In the genomic region with DNA sequence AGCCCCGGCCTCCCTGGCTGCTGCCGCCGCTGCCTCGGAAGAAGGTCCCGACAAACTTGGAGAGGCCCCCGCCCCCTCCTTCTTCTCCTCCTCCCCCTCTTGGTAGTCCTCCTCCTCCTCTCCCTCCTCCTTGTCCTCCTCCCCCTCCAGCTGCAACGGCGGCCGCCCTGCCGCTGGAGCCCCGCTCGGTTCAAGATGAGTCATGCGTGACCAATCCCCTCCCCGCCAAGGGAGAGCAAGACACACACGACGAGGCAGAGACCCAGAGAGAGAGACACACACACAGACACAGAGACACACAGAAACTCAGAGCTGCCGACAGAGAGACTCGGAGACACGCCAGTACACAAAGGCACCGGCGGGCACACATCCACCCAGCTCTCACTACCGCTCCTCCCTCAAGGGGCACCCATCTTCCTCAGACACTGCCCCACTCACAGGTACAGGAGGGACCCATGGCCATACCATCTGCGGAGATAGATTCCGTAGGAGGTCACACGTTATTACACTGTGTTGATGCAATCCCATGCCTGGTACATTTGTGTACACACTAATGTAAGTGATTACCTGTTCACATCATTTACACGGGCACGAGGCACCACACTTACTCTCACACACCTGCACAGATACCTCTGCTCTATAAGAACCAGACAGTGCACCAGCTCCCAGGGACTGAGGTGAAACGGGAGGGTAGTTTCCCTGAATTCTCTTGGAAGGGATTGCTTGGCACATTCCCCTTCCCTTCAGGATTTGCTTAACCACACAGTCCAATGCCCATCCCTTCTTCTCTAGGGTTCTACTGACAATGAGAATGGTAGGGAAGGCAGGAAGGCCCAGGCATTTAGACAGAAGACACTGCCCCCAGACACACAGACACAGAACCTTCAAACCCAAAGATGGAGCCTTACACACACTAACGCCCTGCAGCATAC, we compare ENCODE assay signal across 8 cellular contexts. TPM values are rescaled to one million over a fixed set of nuclear protein-coding genes. Genes with fewer than 3 reads are reported as not detected.
DNase-seq lines count a peak whose midpoint lies in the region; ATAC-seq and TF ChIP-seq lines count a peak whose summit lies in the region.

A gene (minus strand): TSS at position 52 of the 932 bp plus-strand sequence. CDS start 217 bp downstream, outside the sequence.

- H3K4me1 ChIP-seq in mucosa of rectum (ENCODE audit: control insufficient read depth in 2 of 2, insufficient read depth in 2 of 2, low read length in 2 of 2): peaks cover 0 to 2% of the 10 kb centered on the region in 2 donors

- no peaks in the 10 kb centered on the region for H3K36me3 ChIP-seq in mucosa of rectum (ENCODE audit: control insufficient read depth in 2 of 2, insufficient read depth in 2 of 2, low read length in 2 of 2)

- peaks cover 57 to 70% of the 10 kb centered on the region in 2 donors for H3K27me3 ChIP-seq in mucosa of rectum (ENCODE audit: control insufficient read depth in 2 of 2, insufficient read depth in 2 of 2, low read length in 2 of 2)

- DNase-seq in AG04449 (ENCODE audit: low read depth, low spot score) (no peak), LHCN-M2 (ENCODE audit: low read depth) (peak; percentile 20), NCI-H2196 (lab: John Stamatoyannopoulos, UW; ENCODE audit: unreplicated experiment) (no peak)
- DNase-seq in activated CD8-positive, alpha-beta memory T cell treated with anti-CD3 and anti-CD28 coated beads, Interleukin-2, amount 50 U/mL, for 4 hours: no peak
- DNase-seq in activated CD4-positive, alpha-beta T cell treated with anti-CD3 and anti-CD28 coated beads, Interleukin-2, amount 50 U/mL, for 1 hour: no peak

- H3K27ac ChIP-seq in cingulate gyrus (ENCODE audit: low read depth, low read length) (peak within 1 kb of the TSS; percentile 2), mucosa of rectum (ENCODE audit: low read depth in 2 of 2, low read length in 2 of 2) (no peak within 1 kb of the TSS)

- H3K9me3 ChIP-seq in mucosa of rectum (ENCODE audit: control insufficient read depth in 2 of 2, low read length in 2 of 2): no peaks in the 10 kb centered on the region

- H3K4me3 ChIP-seq in AG04449 (ENCODE audit: low read depth, low read length) (peak within 1 kb of the TSS; percentile 15), mucosa of rectum (ENCODE audit: low read length in 2 of 2) (peak within 1 kb of the TSS; percentile 31 to 43)

- H3K9ac ChIP-seq in mucosa of rectum (ENCODE audit: low read depth in 1 of 2, low read length in 2 of 2): no peak within 1 kb of the TSS

- TF ChIP-seq CTCF in AG04449 (IDR thresholded peaks at IDR 0.05; ENCODE audit: insufficient read depth, low read length, missing control alignments): no peak

- CTCF ChIA-PET in AG04449 (lab: Yijun Ruan, JAX): interaction anchor here (1.5 kb wide), 1 partner anchor 104 kb away, joined by 4 read pairs; no protein-coding TSS in a partner anchor

- ATAC-seq in GM19452 (IDR thresholded peaks at IDR 0.05; ENCODE audit: unreplicated experiment): no peak

- POLR2A ChIA-PET in AG04449 (lab: Yijun Ruan, JAX): no interaction called here

RNA-seq across cellular contexts. Expression of the gene that starts here (rescaled TPM):
- 0.06 TPM in 1 of 2 replicates, not detected in the other for total RNA-seq in LHCN-M2 (2014; rRNA removed)
- 0.15 TPM for polyA plus RNA-seq in LHCN-M2 (2012)

Comparison
In these comparisons a context has a peak if more than half of its experiments do, and no peak if none do; other contexts are left out.
1. Peak in DNase-seq in LHCN-M2; RNA of the gene not detected or under 1 TPM.